ENCODE assay signal across 6 cellular contexts in genomic region chr19:1250374-1251232, GRCh38. TPM values are rescaled to one million over a fixed set of nuclear protein-coding genes. Genes with fewer than 3 reads are reported as not detected.
A peak's percentile ranks its signal among the peaks of the same experiment; 100 is the strongest.
DNase-seq lines count a peak whose midpoint lies in the region; ATAC-seq and TF ChIP-seq lines count a peak whose summit lies in the region.

No MANE protein-coding gene starts in this region.

- H3K4me2 ChIP-seq in neural cell (ENCODE audit: low read length) = peak overlapping the region; percentile 86

- H3K4me3 ChIP-seq in Panc1 (ENCODE audit: low read depth in 2 of 2, low read length in 2 of 2) = peak overlapping the region; percentile 59 to 68
- H3K4me3 ChIP-seq in ectodermal cell (ENCODE audit: insufficient read depth, low read depth, low read length) = peak overlapping the region; percentile 79
- peak overlapping the region; percentile 93 for H3K4me3 ChIP-seq in neural cell (ENCODE audit: low read length)

- CTCF ChIA-PET in Panc1 (lab: Charles Lee) = no interaction called here

- DNase-seq in GM19238 (ENCODE audit: insufficient read length, low spot score) = peak; percentile 75
- no peak for DNase-seq in Panc1 (ENCODE audit: low read depth, low spot score)
- DNase-seq in NCI-H187 treated with DMSO at 0.1 percent for 48 hours (lab: John Stamatoyannopoulos, UW) = no peak

- peaks cover 26% of the 10 kb centered on the region for H3K4me1 ChIP-seq in Panc1 (ENCODE audit: control insufficient read depth, insufficient read depth, low read length)
- peaks cover 23% of the 10 kb centered on the region for H3K4me1 ChIP-seq in ectodermal cell (ENCODE audit: control insufficient read depth, insufficient read depth, low read length)

- peaks cover 58% of the 10 kb centered on the region for H3K79me2 ChIP-seq in neural cell (replicated peaks; ENCODE audit: insufficient read depth, low read length)

- H3F3A ChIP-seq in neural cell (ENCODE audit: insufficient read depth, low read length, poor library complexity, severe bottlenecking) = no peaks in the 10 kb centered on the region

- peak; percentile 60 for TF ChIP-seq EP300 in neural cell (conservative IDR thresholded peaks at IDR 0.05; ENCODE audit: poor library complexity, severe bottlenecking)

- 0% methylated on average over 93 to 96 of the region's 97 CpGs for WGBS in ectodermal cell, 2 experiments

- no peak for TF ChIP-seq RAD21 in neural cell (conservative IDR thresholded peaks at IDR 0.05)

- ATAC-seq in Panc1 (no peak), GM21528 (IDR thresholded peaks at IDR 0.05; ENCODE audit: low FRiP score, unreplicated experiment) (no peak)

- peak overlapping the region; percentile 81 for H3K27ac ChIP-seq in Panc1 (ENCODE audit: low read length)
- H3K27ac ChIP-seq in ectodermal cell (ENCODE audit: insufficient read depth, low read depth, low read length, poor library complexity, severe bottlenecking) = peak overlapping the region; percentile 88
- peak overlapping the region; percentile 98 for H3K27ac ChIP-seq in neural cell (ENCODE audit: low read length)

- BruUV-seq in Panc1 (replicated peaks; lab: Mats Ljungman, UMichigan) = no TSS peak

- H3K9me2 ChIP-seq in neural cell (ENCODE audit: insufficient read depth, low read length) = no peaks in the 10 kb centered on the region

- in situ Hi-C loops in Panc1 (cut with HindIII; ENCODE audit: low pct_unique_long_range_greater_than_20kb, low sequenced_read_pairs) = no loop called here

- intact Hi-C loops in Panc1 (cut with micrococcal nuclease; ENCODE audit: unreplicated experiment) = no loop called here

- H4K20me1 ChIP-seq in neural cell (ENCODE audit: insufficient read depth) = peaks cover 4% of the 10 kb centered on the region

- no peaks in the 10 kb centered on the region for H3K27me3 ChIP-seq in Panc1 (ENCODE audit: control insufficient read depth, insufficient read depth, low read length)
- H3K27me3 ChIP-seq in ectodermal cell (ENCODE audit: control insufficient read depth, insufficient read depth, low read length, poor library complexity, severe bottlenecking) = no peaks in the 10 kb centered on the region
- no peaks in the 10 kb centered on the region for H3K27me3 ChIP-seq in neural cell (ENCODE audit: insufficient read depth, low read depth, low read length)

- H3K36me3 ChIP-seq in Panc1 (ENCODE audit: control insufficient read depth, insufficient read depth, low read length) = peaks cover 5% of the 10 kb centered on the region
- peaks cover 41% of the 10 kb centered on the region for H3K36me3 ChIP-seq in ectodermal cell (ENCODE audit: control insufficient read depth, insufficient read depth, low read length)
- no peaks in the 10 kb centered on the region for H3K36me3 ChIP-seq in neural cell (ENCODE audit: insufficient read depth, low read length)

- H3K9ac ChIP-seq in neural cell (ENCODE audit: low read length) = peak overlapping the region; percentile 99

- no peak overlapping the region for H2AFZ ChIP-seq in neural cell (ENCODE audit: low read depth, low read length)

- H3K9me3 ChIP-seq in Panc1 (ENCODE audit: control insufficient read depth, insufficient read depth, low read depth, low read length) (no peaks in the 10 kb centered on the region), ectodermal cell (ENCODE audit: control insufficient read depth, low read length) (no peaks in the 10 kb centered on the region), neural cell (ENCODE audit: low read length) (no peaks in the 10 kb centered on the region)

- POLR2A ChIA-PET in Panc1 (lab: Charles Lee) = no interaction called here

- no peak; the same call in 1 of the 2 replicates for TF ChIP-seq CTCF in Panc1 (IDR thresholded peaks at IDR 0.05)
- TF ChIP-seq CTCF in neural cell (IDR thresholded peaks at IDR 0.05; ENCODE audit: poor library complexity, severe bottlenecking) = no peak

TF ChIP-seq in neural cell, 6 proteins besides CTCF, POLR2A, EP300 and RAD21:
- TF ChIP-seq POLR2AphosphoS5 (IDR thresholded peaks at IDR 0.05) (peak; percentile 49), SMC3 (conservative IDR thresholded peaks at IDR 0.05; ENCODE audit: poor library complexity) (no peak), REST (IDR thresholded peaks at IDR 0.05; ENCODE audit: borderline replicate concordance) (peak; percentile 62), EZH2 (IDR thresholded peaks at IDR 0.05; ENCODE audit: borderline replicate concordance, insufficient read depth, low read length, poor library complexity, severe bottlenecking) (no peak)
TF ChIP-seq in neural cell: peak in this region for 2.

RNA-seq across cellular contexts. Expression of gene MIDN, which starts 2.2 kb away (rescaled TPM):
- total RNA-seq in Panc1 (2021; ENCODE audit: unreplicated experiment) = 118 TPM
- polyA plus RNA-seq in Panc1 (2012; ENCODE audit: insufficient read length) = 76.9 TPM
- 155 TPM for polyA plus RNA-seq in ectodermal cell (2013, experiment 1 of 4)
- polyA plus RNA-seq in ectodermal cell (2013, experiment 2 of 4) = 178 TPM
- polyA plus RNA-seq in ectodermal cell (2013, experiment 3 of 4) = 116 TPM
- 120 TPM for polyA plus RNA-seq in ectodermal cell (2013, experiment 4 of 4)
- 24.8 and 28.3 TPM in 2 replicates for polyA plus RNA-seq in neural cell
- polyA minus RNA-seq in neural cell = 56.4 and 57.9 TPM in 2 replicates

RNA-seq across cellular contexts. Expression of gene ATP5F1D, which starts 9.1 kb away (rescaled TPM):
- total RNA-seq in Panc1 (2021; ENCODE audit: unreplicated experiment) = 218 TPM
- 365 TPM for polyA plus RNA-seq in Panc1 (2012; ENCODE audit: insufficient read length)
- polyA plus RNA-seq in ectodermal cell (2013, experiment 1 of 4) = 126 TPM
- polyA plus RNA-seq in ectodermal cell (2013, experiment 2 of 4) = 105 TPM
- polyA plus RNA-seq in ectodermal cell (2013, experiment 3 of 4) = 117 TPM
- polyA plus RNA-seq in ectodermal cell (2013, experiment 4 of 4) = 124 TPM
- 22.8 and 47.8 TPM in 2 replicates for polyA plus RNA-seq in neural cell
- 9.0 and 13.3 TPM in 2 replicates for polyA minus RNA-seq in neural cell

RNA-seq across cellular contexts. Expression of gene CBARP, which starts 12.8 kb away (rescaled TPM):
- total RNA-seq in Panc1 (2021; ENCODE audit: unreplicated experiment) = 14.5 TPM
- polyA plus RNA-seq in Panc1 (2012; ENCODE audit: insufficient read length) = 16.4 TPM
- polyA plus RNA-seq in ectodermal cell (2013, experiment 1 of 4) = 19.8 TPM
- 16.0 TPM for polyA plus RNA-seq in ectodermal cell (2013, experiment 2 of 4)
- polyA plus RNA-seq in ectodermal cell (2013, experiment 3 of 4) = 20.8 TPM
- polyA plus RNA-seq in ectodermal cell (2013, experiment 4 of 4) = 21.1 TPM
- polyA plus RNA-seq in neural cell = 18.2 and 24.5 TPM in 2 replicates
- polyA minus RNA-seq in neural cell = 16.6 and 21.7 TPM in 2 replicates

RNA-seq across cellular contexts. Expression of gene CIRBP, which starts 18.5 kb away (rescaled TPM):
- total RNA-seq in Panc1 (2021; ENCODE audit: unreplicated experiment) = 66.6 TPM
- polyA plus RNA-seq in Panc1 (2012; ENCODE audit: insufficient read length) = 101 TPM
- polyA plus RNA-seq in ectodermal cell (2013, experiment 1 of 4) = 532 TPM
- 509 TPM for polyA plus RNA-seq in ectodermal cell (2013, experiment 2 of 4)
- 334 TPM for polyA plus RNA-seq in ectodermal cell (2013, experiment 3 of 4)
- polyA plus RNA-seq in ectodermal cell (2013, experiment 4 of 4) = 373 TPM
- 1,663 and 1,665 TPM in 2 replicates for polyA plus RNA-seq in neural cell
- 542 and 651 TPM in 2 replicates for polyA minus RNA-seq in neural cell

RNA-seq across cellular contexts. Expression of gene FAM174C, which starts 24.7 kb away (rescaled TPM):
- 133 TPM for total RNA-seq in Panc1 (2021; ENCODE audit: unreplicated experiment)
- polyA plus RNA-seq in Panc1 (2012; ENCODE audit: insufficient read length) = 204 TPM
- 21.4 TPM for polyA plus RNA-seq in ectodermal cell (2013, experiment 1 of 4)
- 22.6 TPM for polyA plus RNA-seq in ectodermal cell (2013, experiment 2 of 4)
- 23.2 TPM for polyA plus RNA-seq in ectodermal cell (2013, experiment 3 of 4)
- 22.3 TPM for polyA plus RNA-seq in ectodermal cell (2013, experiment 4 of 4)
- polyA plus RNA-seq in neural cell = 21.7 and 28.4 TPM in 2 replicates
- polyA minus RNA-seq in neural cell = 5.1 and 7.5 TPM in 2 replicates
